ENCODE assay signal across 8 cellular contexts in genomic region chr6:46490425-46491200, GRCh38. TPM values are rescaled to one million over a fixed set of nuclear protein-coding genes. Genes with fewer than 3 reads are reported as not detected.
DNase-seq lines count a peak whose midpoint lies in the region; ATAC-seq and TF ChIP-seq lines count a peak whose summit lies in the region.

No MANE protein-coding gene starts in this region.

- no peaks in the 10 kb centered on the region for H3K9me3 ChIP-seq in osteoblast (ENCODE audit: low read depth, low read length)

- H3K4me3 Mint-ChIP-seq in activated B cell treated with CpG ODN at 0.5 μM for 24 hours (peak overlapping the region; percentile 65), glutamatergic neuron (ENCODE audit: unreplicated experiment) (peak overlapping the region; percentile 89)

- CTCF ChIA-PET in activated B cell treated with CpG ODN at 0.5 μM for 24 hours (lab: Charles Lee): interaction anchor here (1.0 kb wide), 2 partner anchors 269 to 270 kb away, joined by 3 to 4 read pairs; no protein-coding TSS in a partner anchor

- H3K27ac Mint-ChIP-seq in activated B cell treated with CpG ODN at 0.5 μM for 24 hours: no peak overlapping the region
- peak overlapping the region; percentile 52 for H3K27ac Mint-ChIP-seq in glutamatergic neuron (ENCODE audit: unreplicated experiment)

- ATAC-seq in activated B cell treated with CpG ODN at 0.5 μM for 24 hours (ENCODE audit: low read depth) (no peak), GM21381 (IDR thresholded peaks at IDR 0.05; ENCODE audit: unreplicated experiment) (no peak), GM18517 (IDR thresholded peaks at IDR 0.05; ENCODE audit: unreplicated experiment) (no peak)

- H3K4me2 ChIP-seq in osteoblast (ENCODE audit: insufficient read depth, low read length): peak overlapping the region; percentile 84

- H3K9me3 Mint-ChIP-seq in activated B cell treated with CpG ODN at 0.5 μM for 24 hours: no peaks in the 10 kb centered on the region
- H3K9me3 Mint-ChIP-seq in glutamatergic neuron (ENCODE audit: unreplicated experiment): peaks cover 5% of the 10 kb centered on the region

- TF ChIP-seq CTCF in GM13976 (IDR thresholded peaks at IDR 0.05; ENCODE audit: borderline replicate concordance, control extremely low read depth, extremely low read depth, insufficient read depth, missing control alignments): no peak
- TF ChIP-seq CTCF in activated B cell treated with CpG ODN at 0.5 μM for 24 hours (IDR thresholded peaks at IDR 0.05): no peak
- TF ChIP-seq CTCF in glutamatergic neuron (IDR thresholded peaks at IDR 0.05; ENCODE audit: partially characterized antibody, unreplicated experiment): peak; percentile 78
- TF ChIP-seq CTCF in osteoblast (IDR thresholded peaks at IDR 0.05; ENCODE audit: extremely low read depth, low read depth, low read length): peak; percentile 15

- POLR2A ChIA-PET in activated B cell treated with CpG ODN at 0.5 μM for 24 hours (lab: Charles Lee): no interaction called here

- peaks cover 10% of the 10 kb centered on the region for H3K4me1 Mint-ChIP-seq in activated B cell treated with CpG ODN at 0.5 μM for 24 hours
- peaks cover 10% of the 10 kb centered on the region for H3K4me1 Mint-ChIP-seq in glutamatergic neuron (ENCODE audit: low read depth, unreplicated experiment)

- H3K4me1 ChIP-seq in osteoblast (ENCODE audit: insufficient read depth, low read length): peaks cover 3% of the 10 kb centered on the region

- peak overlapping the region; percentile 82 for H2AFZ ChIP-seq in osteoblast (ENCODE audit: low read length)

- H3K79me2 ChIP-seq in osteoblast (ENCODE audit: insufficient read depth, low read length): no peaks in the 10 kb centered on the region

- intact Hi-C loops in activated B cell treated with CpG ODN at 0.5 μM for 24 hours (cut with micrococcal nuclease): loop anchor here (2.0 to 5.0 kb wide), 2 partner anchors 270 to 398 kb away; no protein-coding TSS in a partner anchor

- H3K36me3 ChIP-seq in osteoblast (ENCODE audit: insufficient read depth, low read length): no peaks in the 10 kb centered on the region

- H3K27ac ChIP-seq in osteoblast (ENCODE audit: low read depth, low read length): no peak overlapping the region

- no peaks in the 10 kb centered on the region for H3K36me3 Mint-ChIP-seq in activated B cell treated with CpG ODN at 0.5 μM for 24 hours (ENCODE audit: low read depth)
- H3K36me3 Mint-ChIP-seq in glutamatergic neuron (ENCODE audit: unreplicated experiment): no peaks in the 10 kb centered on the region

- in situ Hi-C loops in GM13976 (cut with MboI; ENCODE audit: low sequenced_read_pairs, unreplicated experiment): no loop called here

- peaks cover 22% of the 10 kb centered on the region for H3K27me3 ChIP-seq in osteoblast (ENCODE audit: insufficient read depth, low read length)

- peak overlapping the region; percentile 79 for H3K4me3 ChIP-seq in osteoblast (ENCODE audit: insufficient read depth, low read length)

- H4K20me1 ChIP-seq in osteoblast (ENCODE audit: insufficient read depth, low read length): no peaks in the 10 kb centered on the region

- DNase-seq in AG08395 (ENCODE audit: low spot score) (peak; percentile 30), GM13976 (ENCODE audit: low spot score) (peak; percentile 53), activated B cell treated with CpG ODN at 0.5 μM for 24 hours (peak; percentile 14), glutamatergic neuron (peak; percentile 79), osteoblast (ENCODE audit: insufficient read length, low spot score, missing footprints) (peak; percentile 81), NCI-H2029 (lab: John Stamatoyannopoulos, UW) (no peak)

- H3K27me3 Mint-ChIP-seq in activated B cell treated with CpG ODN at 0.5 μM for 24 hours (peaks cover 66% of the 10 kb centered on the region), glutamatergic neuron (ENCODE audit: unreplicated experiment) (peaks cover 8% of the 10 kb centered on the region)

RNA-seq across cellular contexts. Expression of gene RCAN2, which starts 0.6 kb away (rescaled TPM):
- total RNA-seq in activated B cell treated with CpG ODN at 0.5 μM for 24 hours: not detected in 2 replicates
- 21.6 TPM for total RNA-seq in glutamatergic neuron (ENCODE audit: unreplicated experiment)
- 14.1 and 15.6 TPM in 2 replicates for total RNA-seq in osteoblast

Comparison
In these comparisons a context has a peak if more than half of its experiments do, and no peak if none do; other contexts are left out.
1. CTCF ChIP-seq: peak in glutamatergic neuron (single experiment) and osteoblast (single experiment); none in GM13976 (single experiment) and activated B cell treated with CpG ODN at 0.5 μM for 24 hours (single experiment).
2. RNA of gene RCAN2, which starts 0.6 kb away (total RNA-seq): 21.6 TPM in glutamatergic neuron (single experiment) and 14.1 to 15.6 TPM in osteoblast; not detected in activated B cell treated with CpG ODN at 0.5 μM for 24 hours; every median in the first group is over 10 times any median in the second.